ENCODE assay signal across 26 cellular contexts in the genomic region with DNA sequence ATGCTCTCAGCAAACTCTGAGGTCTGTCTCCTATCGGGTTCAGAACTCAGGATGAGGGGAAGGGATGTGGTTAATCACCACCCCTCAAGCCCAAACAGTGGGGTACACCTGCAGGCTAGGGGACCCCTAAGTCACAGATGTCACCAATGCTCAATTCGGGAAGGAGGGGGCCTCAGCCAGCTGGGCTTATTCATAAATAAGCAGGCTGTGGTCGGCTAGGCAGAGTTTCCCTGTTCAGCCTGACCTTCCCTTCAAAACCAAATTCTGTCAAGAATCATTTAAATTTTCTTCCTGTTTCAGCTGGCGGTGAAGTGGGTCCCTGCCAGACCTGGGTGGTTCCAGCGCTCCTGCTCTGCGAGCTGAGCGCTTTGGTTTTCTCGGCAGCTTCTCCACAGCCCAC.
A peak's percentile ranks its signal among the peaks of the same experiment; 100 is the strongest.
DNase-seq lines count a peak whose midpoint lies in the region; ATAC-seq, FAIRE-seq and TF ChIP-seq lines count a peak whose summit lies in the region.
"Had no signal": no experiment of that assay in that cellular context is flagged by ENCODE, and none has a peak within 500 bp of the region (broad histone marks: within the 10 kb centered on the region; RNA-seq: fewer than 3 reads in every experiment).

No MANE protein-coding gene starts in this region.

- TF ChIP-seq POLR2A in K562 (conservative IDR thresholded peaks at IDR 0.05) (no peak), adrenal gland (IDR thresholded peaks at IDR 0.05) (no peak)

- no peaks in the 10 kb centered on the region for H3K4me1 ChIP-seq in right atrium auricular region
- H3K4me1 ChIP-seq in K562 (replicated peaks in 1 of 2; ENCODE audit: control insufficient read depth in 2 of 2, insufficient read depth in 2 of 2, low read length in 2 of 2): peaks cover 0 to 5% of the 10 kb centered on the region in 2 experiments; a peak in 1 of 5 replicates
- H3K4me1 ChIP-seq in neuronal stem cell (ENCODE audit: control insufficient read depth in 2 of 2, insufficient read depth in 1 of 2, low read depth in 1 of 2, low read length in 2 of 2): peaks cover 4 to 18% of the 10 kb centered on the region in 2 donors
- H3K4me1 ChIP-seq in adrenal gland (replicated peaks in 1 of 2): no peaks in the 10 kb centered on the region
- no peaks in the 10 kb centered on the region for H3K4me1 ChIP-seq in left lung
- H3K4me1 ChIP-seq: SJSA1 had no signal

- no peak overlapping the region for H2BK15ac ChIP-seq in neuronal stem cell (ENCODE audit: low read length)

- no peak overlapping the region for H3K4me2 ChIP-seq in K562 (ENCODE audit: insufficient read depth, low read length)
- no peak overlapping the region for H3K4me2 ChIP-seq in neuronal stem cell (ENCODE audit: insufficient read depth, low read length, poor library complexity, severe bottlenecking)

- in situ Hi-C loops in K562 (cut with MboI): loop anchor here (5.0 kb wide), 2 partner anchors 158 to 302 kb away; no protein-coding TSS in a partner anchor

- H4K8ac ChIP-seq in neuronal stem cell (ENCODE audit: low read depth, low read length): no peak overlapping the region

- DNase-seq in right atrium auricular region (ENCODE audit: low spot score) (peak; percentile 38), left cardiac atrium (no peak), K562 (ENCODE audit: extremely low read depth in 1 of 4, low spot score in 3 of 4) (no peak), neuronal stem cell (ENCODE audit: low spot score) (no peak), adrenal gland (no peak), activated gamma-delta T cell treated with Interleukin-2 at 50 U/mL for 16 hours (no peak), left lung (no peak)
- DNase-seq: Caco-2; CD8-positive, alpha-beta T cell; EL; GF-D8; GM23248; MG63; NCI-H1105 treated with DMSO at 0.1 percent for 48 hours; NCI-H146; NCI-H1930; NCI-H2107; NCI-H446 treated with DMSO at 0.1 percent for 48 hours; Right ventricle myocardium superior; RPMI8226 had no signal

- no peaks in the 10 kb centered on the region for H3K9me1 ChIP-seq in K562 (ENCODE audit: control insufficient read depth, insufficient read depth, low read length)

- no peak overlapping the region for H2BK120ac ChIP-seq in neuronal stem cell (ENCODE audit: low read depth, low read length)

- H3K79me1 ChIP-seq in neuronal stem cell (ENCODE audit: low read depth, low read length): no peaks in the 10 kb centered on the region

- no peak overlapping the region for H2AFZ ChIP-seq in K562 (ENCODE audit: low read depth, low read length)
- no peak overlapping the region for H2AFZ ChIP-seq in neuronal stem cell (ENCODE audit: low read length)
- H2AFZ ChIP-seq: GM23248 had no signal

- H3K9ac ChIP-seq in K562 (ENCODE audit: insufficient read depth in 1 of 2, low read depth in 2 of 2, low read length in 2 of 2) (no peak overlapping the region), neuronal stem cell (ENCODE audit: low read depth, low read length, poor library complexity) (peak overlapping the region; percentile 8)
- H3K9ac ChIP-seq: GM23248 had no signal

- H2BK12ac ChIP-seq in neuronal stem cell (ENCODE audit: low read length): no peak overlapping the region

- TF ChIP-seq CTCF in right atrium auricular region (IDR thresholded peaks at IDR 0.05) (no peak), K562 (IDR thresholded peaks at IDR 0.05 in 2 of 3, conservative IDR thresholded peaks at IDR 0.05 in 1 of 3; ENCODE audit: insufficient read depth in 2 of 3, low read depth in 1 of 3, low read length in 3 of 3) (no peak), adrenal gland (IDR thresholded peaks at IDR 0.05) (no peak), left lung (IDR thresholded peaks at IDR 0.05) (no peak)

- no peak overlapping the region for H4K91ac ChIP-seq in neuronal stem cell (ENCODE audit: low read depth, low read length, poor library complexity)

- H3K23ac ChIP-seq in neuronal stem cell (ENCODE audit: low read depth, low read length, poor library complexity): no peak overlapping the region

- H3K4ac ChIP-seq in neuronal stem cell (ENCODE audit: low read length): no peak overlapping the region

- no peak overlapping the region for H3K18ac ChIP-seq in neuronal stem cell (ENCODE audit: low read length)

- no peaks in the 10 kb centered on the region for H4K20me1 ChIP-seq in K562 (replicated peaks; ENCODE audit: control insufficient read depth, insufficient read depth, low read length)

- TF ChIP-seq EP300 in K562 (IDR thresholded peaks at IDR 0.05; ENCODE audit: low read length): no peak

- 3% methylated on average over 8 of the region's 8 CpGs for WGBS in K562 (ENCODE audit: insufficient coverage, low coverage, missing lambda C conversion rate)
- no CpG with 5 or more reads among the region's 8 CpGs for WGBS in neuronal stem cell (ENCODE audit: extremely low coverage in 2 of 2, insufficient read length in 2 of 2, insufficient replicate concordance in 1 of 2), 2 donors
- 71 to 83% (median 77%) methylated on average over 7 to 8 of the region's 8 CpGs for WGBS in adrenal gland, 4 donors

- CTCF ChIA-PET in K562 (lab: Yijun Ruan, JAX; ENCODE audit: low intra/inter-chr PET ratio): interaction anchor here (0.5 kb wide), 1 partner anchor 123 kb away, joined by 3 read pairs; no protein-coding TSS in a partner anchor

- H3K36me3 ChIP-seq in right atrium auricular region (no peaks in the 10 kb centered on the region), K562 (ENCODE audit: control insufficient read depth, insufficient read depth, low read length) (no peaks in the 10 kb centered on the region), neuronal stem cell (replicated peaks in 1 of 2; ENCODE audit: control insufficient read depth in 2 of 2, insufficient read depth in 2 of 2, low read length in 2 of 2) (no peaks in the 10 kb centered on the region), adrenal gland (replicated peaks in 1 of 2) (no peaks in the 10 kb centered on the region), left lung (no peaks in the 10 kb centered on the region)
- H3K36me3 ChIP-seq: MG63, SJSA1 had no signal

- H3K27me3 ChIP-seq in right atrium auricular region (no peaks in the 10 kb centered on the region), K562 (ENCODE audit: control insufficient read depth in 2 of 2, insufficient read depth in 2 of 2, low read length in 2 of 2) (peaks cover 59 to 83% of the 10 kb centered on the region in 2 experiments), neuronal stem cell (ENCODE audit: control insufficient read depth in 3 of 3, insufficient read depth in 3 of 3, low read depth in 1 of 3, low read length in 3 of 3) (no peaks in the 10 kb centered on the region), adrenal gland (no peaks in the 10 kb centered on the region), left lung (peaks cover 0 to 24% of the 10 kb centered on the region in 2 donors)
- H3K27me3 ChIP-seq: MG63, SJSA1 had no signal

- TF ChIP-seq RAD21 in K562 (CRISPR knock-in tag; conservative IDR thresholded peaks at IDR 0.05 in 1 of 2, IDR thresholded peaks at IDR 0.05 in 1 of 2): no peak

- no peak overlapping the region for H3K4me3 ChIP-seq in right atrium auricular region
- H3K4me3 ChIP-seq in K562: no peak overlapping the region
- H3K4me3 ChIP-seq in neuronal stem cell (ENCODE audit: low read length in 2 of 2): no peak overlapping the region
- no peak overlapping the region for H3K4me3 ChIP-seq in adrenal gland
- no peak overlapping the region for H3K4me3 ChIP-seq in left lung
- H3K4me3 ChIP-seq: GM23248, MG63, SJSA1 had no signal

- no peak overlapping the region for H2BK5ac ChIP-seq in neuronal stem cell (ENCODE audit: low read length)

- intact Hi-C loops in left cardiac atrium (cut with DNase I): no loop called here
- intact Hi-C loops in K562 (cut with micrococcal nuclease): no loop called here
- intact Hi-C loops in adrenal gland (cut with DNase I): no loop called here
- intact Hi-C loops in left lung (cut with DNase I): no loop called here

- ATAC-seq in left cardiac atrium: no peak
- no peak for ATAC-seq in K562
- ATAC-seq in GM19455 (IDR thresholded peaks at IDR 0.05; ENCODE audit: unreplicated experiment): no peak
- ATAC-seq in left lung: no peak
- ATAC-seq: CD8-positive, alpha-beta T cell; HCT116 had no signal

- H3K9me3 ChIP-seq in right atrium auricular region (no peaks in the 10 kb centered on the region), K562 (replicated peaks; ENCODE audit: control insufficient read depth, insufficient read depth, low read depth, low read length) (no peaks in the 10 kb centered on the region), neuronal stem cell (replicated peaks in 1 of 2; ENCODE audit: control insufficient read depth in 2 of 2, insufficient read depth in 1 of 2, low read depth in 1 of 2, low read length in 2 of 2) (no peaks in the 10 kb centered on the region), adrenal gland (replicated peaks in 1 of 3) (no peaks in the 10 kb centered on the region), left lung (no peaks in the 10 kb centered on the region)
- H3K9me3 ChIP-seq: Caco-2, MG63, SJSA1 had no signal

- peak overlapping the region; percentile 13 for H2AK5ac ChIP-seq in neuronal stem cell (ENCODE audit: low read depth, low read length)

- BruUV-seq in K562 (replicated peaks; lab: Mats Ljungman, UMichigan): no TSS peak

- H3K27ac ChIP-seq in right atrium auricular region: no peak overlapping the region
- no peak overlapping the region for H3K27ac ChIP-seq in K562 (ENCODE audit: extremely low read depth, low read depth, low read length)
- H3K27ac ChIP-seq in neuronal stem cell (replicated peaks; ENCODE audit: low read length): no peak overlapping the region
- H3K27ac ChIP-seq in adrenal gland: no peak overlapping the region
- no peak overlapping the region for H3K27ac ChIP-seq in left lung
- H3K27ac ChIP-seq: C4-2B, GM23248, SJSA1 had no signal

- POLR2A ChIA-PET in K562 (lab: Yijun Ruan, JAX): no interaction called here

- H3K79me2 ChIP-seq in K562 (ENCODE audit: control insufficient read depth, insufficient read depth, low read length): no peaks in the 10 kb centered on the region

- FAIRE-seq in K562 (lab: Jason Lieb, UNC): no peak
- FAIRE-seq: A204.1, GM12891 had no signal

- no peak overlapping the region for H3K14ac ChIP-seq in neuronal stem cell (ENCODE audit: low read length)

TF ChIP-seq in K562, 482 proteins besides CTCF, POLR2A, EP300 and RAD21 (continues in another document):
- no peak for TF ChIP-seq GTF2E2 (tag; IDR thresholded peaks at IDR 0.05)
- TF ChIP-seq, protein P1, sequence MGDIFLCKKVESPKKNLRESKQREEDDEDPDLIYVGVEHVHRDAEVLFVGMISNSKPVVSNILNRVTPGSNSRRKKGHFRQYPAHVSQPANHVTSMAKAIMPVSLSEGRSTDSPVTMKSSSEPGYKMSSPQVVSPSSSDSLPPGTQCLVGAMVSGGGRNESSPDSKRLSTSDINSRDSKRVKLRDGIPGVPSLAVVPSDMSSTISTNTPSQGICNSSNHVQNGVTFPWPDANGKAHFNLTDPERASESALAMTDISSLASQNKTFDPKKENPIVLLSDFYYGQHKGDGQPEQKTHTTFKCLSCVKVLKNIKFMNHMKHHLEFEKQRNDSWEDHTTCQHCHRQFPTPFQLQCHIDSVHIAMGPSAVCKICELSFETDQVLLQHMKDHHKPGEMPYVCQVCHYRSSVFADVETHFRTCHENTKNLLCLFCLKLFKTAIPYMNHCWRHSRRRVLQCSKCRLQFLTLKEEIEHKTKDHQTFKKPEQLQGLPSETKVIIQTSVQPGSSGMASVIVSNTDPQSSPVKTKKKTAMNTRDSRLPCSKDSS (IDR thresholded peaks at IDR 0.05; ENCODE audit: low read depth, partially characterized antibody): no peak
